Comparison of ENCODE assay signal across 36 cellular contexts in the genomic region with DNA sequence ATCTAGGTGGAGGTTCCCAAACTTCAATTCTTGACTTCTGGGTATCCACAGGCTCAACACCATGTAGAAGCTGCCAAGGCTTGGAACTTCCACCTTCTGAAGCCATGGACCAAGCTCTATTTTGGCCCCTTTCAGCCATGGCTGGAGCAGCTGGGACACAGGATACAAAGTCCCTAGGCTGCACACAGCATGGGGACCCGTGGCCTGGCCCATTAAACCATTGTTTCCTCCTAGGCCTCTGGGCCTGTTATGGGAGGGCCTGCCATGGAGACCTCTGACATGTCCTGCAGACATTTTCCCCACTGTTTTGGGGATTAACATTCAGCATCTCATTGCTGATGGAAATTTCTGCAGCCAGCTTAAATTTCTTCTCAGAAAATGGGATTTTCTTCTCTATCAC.
"Had no signal": no experiment of that assay in that cellular context is flagged by ENCODE, and none has a peak within 500 bp of the region (broad histone marks: within the 10 kb centered on the region; RNA-seq: fewer than 3 reads in every experiment).

No MANE protein-coding gene starts in this region.

- H3K27me3 ChIP-seq: MG63 had no signal

- DNase-seq: Kasumi-1, MG63, MM.1S, MV-4-11, NCI-H1048, NCI-H1092, NCI-H1092 treated with DMSO at 0.1 percent for 48 hours, NCI-H1105, NCI-H1105 treated with DMSO at 0.1 percent for 48 hours, NCI-H1417, NCI-H1417 treated with DMSO at 0.1 percent for 48 hours, NCI-H1436, NCI-H1436 treated with DMSO at 0.1 percent for 48 hours, NCI-H146, NCI-H1694, NCI-H1694 treated with DMSO at 0.1 percent for 48 hours, NCI-H187, NCI-H187 treated with DMSO at 0.1 percent for 48 hours, NCI-H1930, NCI-H2029, NCI-H2029 treated with DMSO at 0.1 percent for 48 hours, NCI-H2081, NCI-H2081 treated with DMSO at 0.1 percent for 48 hours, NCI-H2107, NCI-H2171, NCI-H2171 treated with DMSO at 0.1 percent for 48 hours, NCI-H2227 treated with DMSO at 0.1 percent for 48 hours, NCI-H226, NCI-H345, NCI-H446, NCI-H446 treated with DMSO at 0.1 percent for 48 hours, NCI-H510A, NCI-H510A treated with DMSO at 0.1 percent for 48 hours, NCI-H524, NCI-H524 treated with DMSO at 0.1 percent for 48 hours, NCI-H526 had no signal

- H3K4me3 ChIP-seq: MG63 had no signal

- H3K36me3 ChIP-seq: MG63 had no signal
